In genomic region chr15:67185621-67186225, GRCh38 we compare ENCODE assay signal across 8 cellular contexts.
DNase-seq lines count a peak whose midpoint lies in the region; ATAC-seq and TF ChIP-seq lines count a peak whose summit lies in the region.

No MANE protein-coding gene starts in this region.

- CTCF ChIA-PET in Caco-2 (lab: Charles Lee) = no interaction called here

- intact Hi-C loops in Caco-2 (cut with micrococcal nuclease; ENCODE audit: unreplicated experiment) = no loop called here
- intact Hi-C loops in dendritic cell treated with granulocyte-macrophage colony-stimulating factor and Interleukin-4, amounts not matched to agents 40 ng/mL and 50 ng/mL, for 4 days (cut with micrococcal nuclease) = no loop called here

- no peaks in the 10 kb centered on the region for H4K20me1 ChIP-seq in MM.1S (ENCODE audit: insufficient read depth, low read length)

- no peak overlapping the region for H3K4me3 ChIP-seq in Caco-2 (ENCODE audit: low read depth, low read length)
- H3K4me3 ChIP-seq in MM.1S (ENCODE audit: low read length) = no peak overlapping the region
- no peak overlapping the region for H3K4me3 ChIP-seq in rectal smooth muscle tissue (ENCODE audit: low read length)
- H3K4me3 ChIP-seq in WERI-Rb-1 (ENCODE audit: low read depth, low read length) = no peak overlapping the region

- H3K27me3 Mint-ChIP-seq in Caco-2 (ENCODE audit: insufficient read depth, unreplicated experiment) = no peaks in the 10 kb centered on the region
- no peaks in the 10 kb centered on the region for H3K27me3 Mint-ChIP-seq in dendritic cell treated with granulocyte-macrophage colony-stimulating factor and Interleukin-4, amounts not matched to agents 40 ng/mL and 50 ng/mL, for 4 days

- TF ChIP-seq CTCF in Caco-2 (IDR thresholded peaks at IDR 0.05; ENCODE audit: insufficient read depth in 1 of 2, low read depth in 1 of 2, low read length in 1 of 2, severe bottlenecking in 1 of 2, unreplicated experiment in 1 of 2) (no peak), MM.1S (IDR thresholded peaks at IDR 0.05; ENCODE audit: low read length) (no peak), WERI-Rb-1 (IDR thresholded peaks at IDR 0.05; ENCODE audit: low read depth, low read length) (no peak)

- no peak overlapping the region for H2AFZ ChIP-seq in MM.1S (ENCODE audit: low read length)

- H3F3A ChIP-seq in MM.1S (ENCODE audit: insufficient read depth, low read length) = no peaks in the 10 kb centered on the region

- H3K9me3 Mint-ChIP-seq in Caco-2 (ENCODE audit: unreplicated experiment) = no peaks in the 10 kb centered on the region
- no peaks in the 10 kb centered on the region for H3K9me3 Mint-ChIP-seq in dendritic cell treated with granulocyte-macrophage colony-stimulating factor and Interleukin-4, amounts not matched to agents 40 ng/mL and 50 ng/mL, for 4 days

- no TSS peak for BruUV-seq in Caco-2 (replicated peaks; lab: Mats Ljungman, UMichigan)

- H3K27ac ChIP-seq in MM.1S (ENCODE audit: low read length) (no peak overlapping the region), rectal smooth muscle tissue (ENCODE audit: low read depth, low read length) (peak overlapping the region; percentile 64), WERI-Rb-1 (no peak overlapping the region)

- H3K9me2 ChIP-seq in MM.1S (replicated peaks; ENCODE audit: insufficient read depth, low read length) = no peaks in the 10 kb centered on the region

- no peak for ATAC-seq in GM18858 (IDR thresholded peaks at IDR 0.05; ENCODE audit: unreplicated experiment)
- no peak for ATAC-seq in GM19455 (IDR thresholded peaks at IDR 0.05; ENCODE audit: unreplicated experiment)

- H3K36me3 ChIP-seq in Caco-2 (ENCODE audit: control insufficient read depth, insufficient read depth, low read length) (peaks cover 3% of the 10 kb centered on the region), MM.1S (replicated peaks; ENCODE audit: insufficient read depth, low read length) (no peaks in the 10 kb centered on the region), rectal smooth muscle tissue (ENCODE audit: control insufficient read depth, insufficient read depth, low read length) (peaks cover 20% of the 10 kb centered on the region), WERI-Rb-1 (peaks cover 2% of the 10 kb centered on the region; the same call in 1 of the 2 replicates)

- peaks cover 6% of the 10 kb centered on the region for H3K4me1 Mint-ChIP-seq in Caco-2 (ENCODE audit: low read depth, unreplicated experiment)
- peaks cover 20% of the 10 kb centered on the region for H3K4me1 Mint-ChIP-seq in dendritic cell treated with granulocyte-macrophage colony-stimulating factor and Interleukin-4, amounts not matched to agents 40 ng/mL and 50 ng/mL, for 4 days (ENCODE audit: low read depth)

- H3K4me1 ChIP-seq in Caco-2 (peaks cover 11% of the 10 kb centered on the region; the same call in 1 of the 2 replicates), MM.1S (ENCODE audit: low read length) (no peaks in the 10 kb centered on the region), rectal smooth muscle tissue (ENCODE audit: control insufficient read depth, insufficient read depth, low read length) (peaks cover 38% of the 10 kb centered on the region)

- H3K9ac ChIP-seq in MM.1S (ENCODE audit: low read length) (no peak overlapping the region), rectal smooth muscle tissue (ENCODE audit: low read length) (no peak overlapping the region)

- H3K9me3 ChIP-seq in Caco-2 (no peaks in the 10 kb centered on the region), MM.1S (replicated peaks; ENCODE audit: insufficient read depth, low read length) (no peaks in the 10 kb centered on the region), WERI-Rb-1 (ENCODE audit: severe bottlenecking) (no peaks in the 10 kb centered on the region)

- no peaks in the 10 kb centered on the region for H3K79me2 ChIP-seq in MM.1S (ENCODE audit: low read length)

- peak overlapping the region; percentile 32 for H3K27ac Mint-ChIP-seq in Caco-2 (ENCODE audit: unreplicated experiment)
- peak overlapping the region; percentile 31 for H3K27ac Mint-ChIP-seq in dendritic cell treated with granulocyte-macrophage colony-stimulating factor and Interleukin-4, amounts not matched to agents 40 ng/mL and 50 ng/mL, for 4 days

- POLR2A ChIA-PET in Caco-2 (lab: Charles Lee) = no interaction called here

- H3K4me2 ChIP-seq in MM.1S (ENCODE audit: low read depth, low read length) = no peak overlapping the region

- H3K27me3 ChIP-seq in Caco-2 (replicated peaks; ENCODE audit: control insufficient read depth, insufficient read depth, low read length) (no peaks in the 10 kb centered on the region), MM.1S (replicated peaks; ENCODE audit: insufficient read depth, low read length) (no peaks in the 10 kb centered on the region), rectal smooth muscle tissue (ENCODE audit: control insufficient read depth, insufficient read depth, low read length) (no peaks in the 10 kb centered on the region), WERI-Rb-1 (ENCODE audit: insufficient read depth, low read depth, severe bottlenecking) (no peaks in the 10 kb centered on the region)

- H3K4me3 Mint-ChIP-seq in Caco-2 (ENCODE audit: unreplicated experiment) = no peak overlapping the region
- H3K4me3 Mint-ChIP-seq in dendritic cell treated with granulocyte-macrophage colony-stimulating factor and Interleukin-4, amounts not matched to agents 40 ng/mL and 50 ng/mL, for 4 days = no peak overlapping the region

- DNase-seq in Caco-2 (no peak), MM.1S (peak; percentile 15), WERI-Rb-1 (no peak), mucosa of gallbladder (ENCODE audit: low spot score) (no peak)

- peaks cover 82% of the 10 kb centered on the region for H3K36me3 Mint-ChIP-seq in Caco-2 (ENCODE audit: insufficient read depth, unreplicated experiment)
- H3K36me3 Mint-ChIP-seq in dendritic cell treated with granulocyte-macrophage colony-stimulating factor and Interleukin-4, amounts not matched to agents 40 ng/mL and 50 ng/mL, for 4 days (ENCODE audit: low read depth) = peaks cover 47% of the 10 kb centered on the region
